1 cellular context compared by ENCODE assay signal in the genomic region with DNA sequence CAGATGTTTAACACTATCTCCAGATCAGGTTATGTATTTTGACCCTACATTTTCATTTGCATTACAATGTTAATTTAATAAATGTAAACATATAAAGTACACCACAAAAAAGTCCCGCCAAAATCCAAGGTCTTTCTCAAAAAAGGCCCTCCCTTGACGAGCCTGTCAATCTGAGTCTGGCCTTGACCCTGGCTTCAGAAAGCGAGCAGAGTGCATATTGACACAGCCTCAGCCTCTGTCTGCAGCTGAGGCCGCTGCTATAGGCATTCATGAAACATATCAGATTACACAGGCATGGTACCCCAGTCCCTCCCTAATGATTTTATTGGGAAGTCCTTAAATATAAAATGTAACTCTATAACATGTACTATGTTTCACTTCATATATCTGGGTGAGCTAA.
TF ChIP-seq lines count a peak whose summit lies in the region.

No MANE protein-coding gene starts in this region.

TF ChIP-seq in HepG2, 621 proteins besides CTCF, POLR2A, EP300 and RAD21 (continued from another document and continues in another):
- TF ChIP-seq ZBTB10 (CRISPR knock-in tag; IDR thresholded peaks at IDR 0.05; ENCODE audit: borderline replicate concordance) = no peak; the same call in 1 of the 2 replicates
- no peak for TF ChIP-seq GABPA (IDR thresholded peaks at IDR 0.05; ENCODE audit: low read depth, low read length)
- peak; percentile 36; the same call in 1 of the 2 replicates for TF ChIP-seq GABPA (CRISPR knock-in tag; IDR thresholded peaks at IDR 0.05; ENCODE audit: low read depth)
- peak; percentile 97 for TF ChIP-seq FOXA3 (CRISPR knock-in tag; IDR thresholded peaks at IDR 0.05)
- TF ChIP-seq ZNF609 (CRISPR knock-in tag; IDR thresholded peaks at IDR 0.05; ENCODE audit: borderline replicate concordance) = peak; percentile 70; the same call in 1 of the 2 replicates
- TF ChIP-seq ZNF557 (CRISPR knock-in tag; IDR thresholded peaks at IDR 0.05) = no peak
- TF ChIP-seq ZNF780A (CRISPR knock-in tag; IDR thresholded peaks at IDR 0.05) = no peak
- TF ChIP-seq, protein P1, sequence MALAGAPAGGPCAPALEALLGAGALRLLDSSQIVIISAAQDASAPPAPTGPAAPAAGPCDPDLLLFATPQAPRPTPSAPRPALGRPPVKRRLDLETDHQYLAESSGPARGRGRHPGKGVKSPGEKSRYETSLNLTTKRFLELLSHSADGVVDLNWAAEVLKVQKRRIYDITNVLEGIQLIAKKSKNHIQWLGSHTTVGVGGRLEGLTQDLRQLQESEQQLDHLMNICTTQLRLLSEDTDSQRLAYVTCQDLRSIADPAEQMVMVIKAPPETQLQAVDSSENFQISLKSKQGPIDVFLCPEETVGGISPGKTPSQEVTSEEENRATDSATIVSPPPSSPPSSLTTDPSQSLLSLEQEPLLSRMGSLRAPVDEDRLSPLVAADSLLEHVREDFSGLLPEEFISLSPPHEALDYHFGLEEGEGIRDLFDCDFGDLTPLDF (CRISPR knock-in tag; IDR thresholded peaks at IDR 0.05) = peak; percentile 87
- TF ChIP-seq ATAD3A (CRISPR knock-in tag; IDR thresholded peaks at IDR 0.05) = no peak
- TF ChIP-seq ZNF432 (CRISPR knock-in tag; IDR thresholded peaks at IDR 0.05; ENCODE audit: borderline replicate concordance) = no peak
- no peak for TF ChIP-seq ZNF773 (CRISPR knock-in tag; IDR thresholded peaks at IDR 0.05; ENCODE audit: borderline replicate concordance)
- no peak for TF ChIP-seq ZNF296 (CRISPR knock-in tag; conservative IDR thresholded peaks at IDR 0.05)
- TF ChIP-seq CBFB (CRISPR knock-in tag; IDR thresholded peaks at IDR 0.05) = 0 out of 2 replicates have a peak, but pooled peaks have one; percentile 35
- TF ChIP-seq HDAC1 (CRISPR knock-in tag; IDR thresholded peaks at IDR 0.05) = peak; percentile 61
- TF ChIP-seq HINFP (CRISPR knock-in tag; IDR thresholded peaks at IDR 0.05; ENCODE audit: low read depth) = no peak
- TF ChIP-seq, protein P2, sequence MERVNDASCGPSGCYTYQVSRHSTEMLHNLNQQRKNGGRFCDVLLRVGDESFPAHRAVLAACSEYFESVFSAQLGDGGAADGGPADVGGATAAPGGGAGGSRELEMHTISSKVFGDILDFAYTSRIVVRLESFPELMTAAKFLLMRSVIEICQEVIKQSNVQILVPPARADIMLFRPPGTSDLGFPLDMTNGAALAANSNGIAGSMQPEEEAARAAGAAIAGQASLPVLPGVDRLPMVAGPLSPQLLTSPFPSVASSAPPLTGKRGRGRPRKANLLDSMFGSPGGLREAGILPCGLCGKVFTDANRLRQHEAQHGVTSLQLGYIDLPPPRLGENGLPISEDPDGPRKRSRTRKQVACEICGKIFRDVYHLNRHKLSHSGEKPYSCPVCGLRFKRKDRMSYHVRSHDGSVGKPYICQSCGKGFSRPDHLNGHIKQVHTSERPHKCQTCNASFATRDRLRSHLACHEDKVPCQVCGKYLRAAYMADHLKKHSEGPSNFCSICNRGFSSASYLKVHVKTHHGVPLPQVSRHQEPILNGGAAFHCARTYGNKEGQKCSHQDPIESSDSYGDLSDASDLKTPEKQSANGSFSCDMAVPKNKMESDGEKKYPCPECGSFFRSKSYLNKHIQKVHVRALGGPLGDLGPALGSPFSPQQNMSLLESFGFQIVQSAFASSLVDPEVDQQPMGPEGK (CRISPR knock-in tag; IDR thresholded peaks at IDR 0.05) = 0 out of 2 replicates have a peak, but pooled peaks have one; percentile 39
- TF ChIP-seq ZNF121 (CRISPR knock-in tag; IDR thresholded peaks at IDR 0.05) = no peak
- TF ChIP-seq ZNF451 (CRISPR knock-in tag; IDR thresholded peaks at IDR 0.05) = no peak
- no peak for TF ChIP-seq SCMH1 (CRISPR knock-in tag; IDR thresholded peaks at IDR 0.05; ENCODE audit: borderline replicate concordance)
- TF ChIP-seq, protein P3, sequence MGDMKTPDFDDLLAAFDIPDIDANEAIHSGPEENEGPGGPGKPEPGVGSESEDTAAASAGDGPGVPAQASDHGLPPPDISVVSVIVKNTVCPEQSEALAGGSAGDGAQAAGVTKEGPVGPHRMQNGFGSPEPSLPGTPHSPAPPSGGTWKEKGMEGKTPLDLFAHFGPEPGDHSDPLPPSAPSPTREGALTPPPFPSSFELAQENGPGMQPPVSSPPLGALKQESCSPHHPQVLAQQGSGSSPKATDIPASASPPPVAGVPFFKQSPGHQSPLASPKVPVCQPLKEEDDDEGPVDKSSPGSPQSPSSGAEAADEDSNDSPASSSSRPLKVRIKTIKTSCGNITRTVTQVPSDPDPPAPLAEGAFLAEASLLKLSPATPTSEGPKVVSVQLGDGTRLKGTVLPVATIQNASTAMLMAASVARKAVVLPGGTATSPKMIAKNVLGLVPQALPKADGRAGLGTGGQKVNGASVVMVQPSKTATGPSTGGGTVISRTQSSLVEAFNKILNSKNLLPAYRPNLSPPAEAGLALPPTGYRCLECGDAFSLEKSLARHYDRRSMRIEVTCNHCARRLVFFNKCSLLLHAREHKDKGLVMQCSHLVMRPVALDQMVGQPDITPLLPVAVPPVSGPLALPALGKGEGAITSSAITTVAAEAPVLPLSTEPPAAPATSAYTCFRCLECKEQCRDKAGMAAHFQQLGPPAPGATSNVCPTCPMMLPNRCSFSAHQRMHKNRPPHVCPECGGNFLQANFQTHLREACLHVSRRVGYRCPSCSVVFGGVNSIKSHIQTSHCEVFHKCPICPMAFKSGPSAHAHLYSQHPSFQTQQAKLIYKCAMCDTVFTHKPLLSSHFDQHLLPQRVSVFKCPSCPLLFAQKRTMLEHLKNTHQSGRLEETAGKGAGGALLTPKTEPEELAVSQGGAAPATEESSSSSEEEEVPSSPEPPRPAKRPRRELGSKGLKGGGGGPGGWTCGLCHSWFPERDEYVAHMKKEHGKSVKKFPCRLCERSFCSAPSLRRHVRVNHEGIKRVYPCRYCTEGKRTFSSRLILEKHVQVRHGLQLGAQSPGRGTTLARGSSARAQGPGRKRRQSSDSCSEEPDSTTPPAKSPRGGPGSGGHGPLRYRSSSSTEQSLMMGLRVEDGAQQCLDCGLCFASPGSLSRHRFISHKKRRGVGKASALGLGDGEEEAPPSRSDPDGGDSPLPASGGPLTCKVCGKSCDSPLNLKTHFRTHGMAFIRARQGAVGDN (CRISPR knock-in tag; IDR thresholded peaks at IDR 0.05) = no peak
- TF ChIP-seq ZNF724P (CRISPR knock-in tag; IDR thresholded peaks at IDR 0.05; ENCODE audit: borderline replicate concordance) = no peak
- peak; percentile 85; the same call in 1 of the 2 replicates for TF ChIP-seq HDAC2 (CRISPR knock-in tag; IDR thresholded peaks at IDR 0.05)
- TF ChIP-seq NR3C1 (CRISPR knock-in tag; IDR thresholded peaks at IDR 0.05) = no peak
- TF ChIP-seq, protein P4, sequence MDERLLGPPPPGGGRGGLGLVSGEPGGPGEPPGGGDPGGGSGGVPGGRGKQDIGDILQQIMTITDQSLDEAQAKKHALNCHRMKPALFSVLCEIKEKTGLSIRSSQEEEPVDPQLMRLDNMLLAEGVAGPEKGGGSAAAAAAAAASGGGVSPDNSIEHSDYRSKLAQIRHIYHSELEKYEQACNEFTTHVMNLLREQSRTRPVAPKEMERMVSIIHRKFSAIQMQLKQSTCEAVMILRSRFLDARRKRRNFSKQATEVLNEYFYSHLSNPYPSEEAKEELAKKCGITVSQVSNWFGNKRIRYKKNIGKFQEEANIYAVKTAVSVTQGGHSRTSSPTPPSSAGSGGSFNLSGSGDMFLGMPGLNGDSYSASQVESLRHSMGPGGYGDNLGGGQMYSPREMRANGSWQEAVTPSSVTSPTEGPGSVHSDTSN (CRISPR knock-in tag; IDR thresholded peaks at IDR 0.05) = peak; percentile 82
- TF ChIP-seq ZMYM2 (CRISPR knock-in tag; IDR thresholded peaks at IDR 0.05) = 0 out of 2 replicates have a peak, but pooled peaks have one; percentile 36
- no peak for TF ChIP-seq FOXP1 (IDR thresholded peaks at IDR 0.05)
- peak; percentile 62 for TF ChIP-seq FOXP1 (CRISPR knock-in tag; IDR thresholded peaks at IDR 0.05)
- peak; percentile 94 for TF ChIP-seq SKIL (CRISPR knock-in tag; IDR thresholded peaks at IDR 0.05; ENCODE audit: borderline replicate concordance)
- peak; percentile 63 for TF ChIP-seq SP5 (CRISPR knock-in tag; IDR thresholded peaks at IDR 0.05; ENCODE audit: borderline replicate concordance, low read depth)
- TF ChIP-seq CHD2 (IDR thresholded peaks at IDR 0.05; ENCODE audit: low read depth, low read length) = no peak
- TF ChIP-seq SIN3B (IDR thresholded peaks at IDR 0.05; ENCODE audit: low read length) = no peak
- TF ChIP-seq PITX1 (CRISPR knock-in tag; IDR thresholded peaks at IDR 0.05) = peak; percentile 83; the same call in 1 of the 2 replicates
- TF ChIP-seq MAF1 (CRISPR knock-in tag; IDR thresholded peaks at IDR 0.05; ENCODE audit: borderline replicate concordance) = no peak
